In the genomic region with DNA sequence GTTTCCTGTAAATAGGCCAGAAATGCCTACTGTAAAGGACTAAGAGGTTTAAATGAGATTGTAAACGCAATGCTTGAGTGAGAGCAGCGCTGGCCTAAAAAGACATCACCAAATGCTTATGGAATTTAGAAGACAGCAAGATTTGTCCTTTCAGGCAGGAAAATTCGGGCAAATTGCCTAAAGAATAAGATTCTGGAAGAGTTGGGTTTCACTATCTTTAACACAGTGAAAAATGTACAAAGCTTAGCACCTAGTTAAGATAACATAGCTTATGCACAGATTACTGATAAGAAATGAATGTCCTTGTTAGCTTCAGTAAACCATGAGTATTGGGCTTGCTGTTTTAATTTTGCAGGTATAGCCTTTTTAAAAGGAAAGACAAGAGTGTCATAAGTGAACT, we compare ENCODE assay signal across 20 cellular contexts. TPM values are rescaled to one million over a fixed set of nuclear protein-coding genes. Genes with fewer than 3 reads are reported as not detected.
DNase-seq lines count a peak whose midpoint lies in the region; ATAC-seq, FAIRE-seq and TF ChIP-seq lines count a peak whose summit lies in the region.
"Had no signal": no experiment of that assay in that cellular context is flagged by ENCODE, and none has a peak within 500 bp of the region (broad histone marks: within the 10 kb centered on the region; RNA-seq: fewer than 3 reads in every experiment).

No MANE protein-coding gene starts in this region.

- POLR2A ChIA-PET in CD4-positive, alpha-beta T cell (lab: Charles Lee), result no interaction called here
- POLR2A ChIA-PET in GM12878 (lab: Charles Lee), result interaction anchor here (0.9 kb wide), 1 partner anchor 59 kb away, joined by 3 read pairs; the partner anchor contains the start of genes CDC26 and PRPF4

- H3K27me3 Mint-ChIP-seq in CD4-positive, alpha-beta T cell, result no peaks in the 10 kb centered on the region
- no peaks in the 10 kb centered on the region for H3K27me3 Mint-ChIP-seq in mesothelial cell of epicardium (ENCODE audit: low read depth)

- no peak for TF ChIP-seq EP300 in GM12878 (IDR thresholded peaks at IDR 0.05; ENCODE audit: borderline replicate concordance in 1 of 2, control insufficient read depth in 1 of 2, low read depth in 2 of 2, low read length in 2 of 2)

- H3K4me2 ChIP-seq in Loucy (ENCODE audit: low read depth, low read length, poor library complexity, severe bottlenecking) (peak overlapping the region; percentile 41), GM12878 (ENCODE audit: control insufficient read depth, insufficient read depth) (peak overlapping the region; percentile 36; the same call in 1 of the 2 replicates)
- H3K4me2 ChIP-seq: BLaER1 had no signal

- TF ChIP-seq POLR2A in GM12878 (IDR thresholded peaks at IDR 0.05; ENCODE audit: low read depth, low read length), result no peak

- H3K79me2 ChIP-seq in Loucy (ENCODE audit: insufficient read depth, low read length) (peaks cover 72% of the 10 kb centered on the region), GM12878 (ENCODE audit: control insufficient read depth, insufficient read depth, low read length) (peaks cover 66% of the 10 kb centered on the region)

- H3K4me1 ChIP-seq in Loucy (ENCODE audit: insufficient read depth, low read length, poor library complexity, severe bottlenecking) (peaks cover 17% of the 10 kb centered on the region), GM12878 (ENCODE audit: control insufficient read depth, insufficient read depth, low read length) (peaks cover 4% of the 10 kb centered on the region)

- WGBS in GM12878 (ENCODE audit: insufficient coverage, insufficient replicate concordance, low lambda C conversion rate, missing lambda C conversion rate), result 95% methylated on average over 3 of the region's 3 CpGs

- H3K9me2 ChIP-seq in Loucy (replicated peaks; ENCODE audit: low read depth, low read length), result no peaks in the 10 kb centered on the region

- BruUV-seq in GM12878 (replicated peaks; lab: Mats Ljungman, UMichigan), result no TSS peak

- no peak overlapping the region for H3K9ac ChIP-seq in Loucy (ENCODE audit: low read depth, low read length, poor library complexity, severe bottlenecking)
- no peak overlapping the region for H3K9ac ChIP-seq in GM12878 (ENCODE audit: control insufficient read depth, insufficient read depth, low read length)
- H3K9ac ChIP-seq: BLaER1 had no signal

- H2AFZ ChIP-seq in Loucy (ENCODE audit: low read length) (no peak overlapping the region), GM12878 (ENCODE audit: control insufficient read depth, low read depth, low read length) (no peak overlapping the region)

- H3K4me3 Mint-ChIP-seq in CD4-positive, alpha-beta T cell, result peak overlapping the region; percentile 30
- no peak overlapping the region for H3K4me3 Mint-ChIP-seq in mesothelial cell of epicardium
- H3K4me3 Mint-ChIP-seq: CD14-positive monocyte; CD8-positive, alpha-beta T cell; H9 had no signal

- no peak overlapping the region for H3K4me3 ChIP-seq in Loucy (ENCODE audit: low read length, poor library complexity, severe bottlenecking)
- no peak overlapping the region for H3K4me3 ChIP-seq in GM12878
- H3K4me3 ChIP-seq: BLaER1, K562 had no signal

- H3K27ac Mint-ChIP-seq in CD4-positive, alpha-beta T cell, result no peak overlapping the region
- peak overlapping the region; percentile 3 for H3K27ac Mint-ChIP-seq in mesothelial cell of epicardium
- H3K27ac Mint-ChIP-seq: CD8-positive, alpha-beta T cell; H9 had no signal

- SMC1A ChIA-PET in GM12878 (lab: Charles Lee; ENCODE audit: uncharacterized antibody, unreplicated experiment), result interaction anchor here (0.6 kb wide), 1 partner anchor 13 kb away, joined by 3 read pairs; no protein-coding TSS in a partner anchor

- H3K9me3 Mint-ChIP-seq in CD4-positive, alpha-beta T cell, result no peaks in the 10 kb centered on the region
- peaks cover 4% of the 10 kb centered on the region for H3K9me3 Mint-ChIP-seq in mesothelial cell of epicardium
- H3K9me3 Mint-ChIP-seq: CD8-positive, alpha-beta T cell; H9 had no signal

- no peaks in the 10 kb centered on the region for H3K9me3 ChIP-seq in CD4-positive, alpha-beta T cell (ENCODE audit: control insufficient read depth, low read length)
- H3K9me3 ChIP-seq in Loucy (ENCODE audit: insufficient read depth, low read depth, low read length) (no peaks in the 10 kb centered on the region), GM12878 (replicated peaks; ENCODE audit: control insufficient read depth, insufficient read depth, low read length) (peaks cover 3% of the 10 kb centered on the region; the same call in 2 of the 3 replicates)

- RAD21 ChIA-PET in GM12878 (lab: Charles Lee; ENCODE audit: unreplicated experiment), result no interaction called here

- TF ChIP-seq CTCF in CD4-positive, alpha-beta T cell (IDR thresholded peaks at IDR 0.05), result no peak
- TF ChIP-seq CTCF in Loucy (conservative IDR thresholded peaks at IDR 0.05; ENCODE audit: low read length) (no peak), GM12878 (IDR thresholded peaks at IDR 0.05 in 2 of 3, conservative IDR thresholded peaks at IDR 0.05 in 1 of 3; ENCODE audit: control insufficient read depth in 2 of 3, extremely low read depth in 1 of 3, insufficient read depth in 1 of 3, low read depth in 3 of 3, low read length in 3 of 3) (no peak), mesothelial cell of epicardium (IDR thresholded peaks at IDR 0.05; ENCODE audit: unreplicated experiment) (no peak)

- in situ Hi-C loops in GM12878 (cut with MboI), result no loop called here

- DNase-seq in CD4-positive, alpha-beta T cell, result no peak
- DNase-seq in GM12878 (ENCODE audit: low read depth, low spot score) (no peak), mesothelial cell of epicardium (ENCODE audit: low spot score in 2 of 2, unreplicated experiment in 2 of 2) (no peak), superior temporal gyrus (ENCODE audit: extremely low spot score) (no peak), ecto neural progenitor cell (ENCODE audit: low spot score) (no peak), nucleus accumbens (lab: John Stamatoyannopoulos, UW) (no peak)
- DNase-seq in activated CD8-positive, alpha-beta memory T cell treated with anti-CD3 and anti-CD28 coated beads, Interleukin-2, amount 50 U/mL, for 48 hours, result no peak
- DNase-seq: 8988T; CD8-positive, alpha-beta T cell; GOT3; H9; IMR-90 had no signal

- intact Hi-C loops in CD4-positive, alpha-beta T cell (cut with DNase I, micrococcal nuclease), result loop anchor here in 1 of 2 experiments (1.0 kb wide), 1 partner anchor 11 kb away; no protein-coding TSS in a partner anchor
- intact Hi-C loops in GM12878 (cut with micrococcal nuclease; ENCODE audit: unreplicated experiment), result loop anchor here (10.0 kb wide), 1 partner anchor 188 kb away; the partner anchor contains the start of gene ALAD

- TF ChIP-seq RAD21 in GM12878 (IDR thresholded peaks at IDR 0.05; ENCODE audit: insufficient read depth, low read depth, low read length), result no peak

- peaks cover 54% of the 10 kb centered on the region for H3K4me1 Mint-ChIP-seq in CD4-positive, alpha-beta T cell (ENCODE audit: low read depth)
- H3K4me1 Mint-ChIP-seq in mesothelial cell of epicardium, result peaks cover 21% of the 10 kb centered on the region

- H3K36me3 ChIP-seq in Loucy (ENCODE audit: insufficient read depth, low read length) (no peaks in the 10 kb centered on the region), GM12878 (ENCODE audit: control insufficient read depth in 2 of 2, insufficient read depth in 2 of 2, low read length in 1 of 2) (peaks cover 0 to 11% of the 10 kb centered on the region in 2 experiments; a peak in 1 of 4 replicates)

- no peak overlapping the region for H3K27ac ChIP-seq in CD4-positive, alpha-beta T cell (ENCODE audit: low read depth, low read length)
- H3K27ac ChIP-seq in GM12878 (ENCODE audit: control insufficient read depth, insufficient read depth), result no peak overlapping the region
- H3K27ac ChIP-seq: BLaER1 had no signal

- no peaks in the 10 kb centered on the region for H3K27me3 ChIP-seq in CD4-positive, alpha-beta T cell (ENCODE audit: control insufficient read depth, insufficient read depth, low read length)
- H3K27me3 ChIP-seq in Loucy (ENCODE audit: insufficient read depth, low read length, poor library complexity, severe bottlenecking) (no peaks in the 10 kb centered on the region), GM12878 (replicated peaks in 1 of 2; ENCODE audit: control insufficient read depth in 2 of 2, insufficient read depth in 2 of 2, low read length in 1 of 2) (no peaks in the 10 kb centered on the region)
- H3K27me3 ChIP-seq: BLaER1 had no signal

- H3K36me3 Mint-ChIP-seq in CD4-positive, alpha-beta T cell (ENCODE audit: low read depth), result peaks cover 43% of the 10 kb centered on the region
- peaks cover 23% of the 10 kb centered on the region for H3K36me3 Mint-ChIP-seq in mesothelial cell of epicardium

- peaks cover 22% of the 10 kb centered on the region for H4K20me1 ChIP-seq in Loucy (ENCODE audit: insufficient read depth, low read length, poor library complexity, severe bottlenecking)
- H4K20me1 ChIP-seq in GM12878 (ENCODE audit: control insufficient read depth, insufficient read depth), result no peaks in the 10 kb centered on the region

- no peak for FAIRE-seq in GM12878 (lab: Jason Lieb, UNC)
- FAIRE-seq: G401.6, GM12892, GM18507, HTR-8/SVneo, K562 had no signal

- H3F3A ChIP-seq in Loucy (ENCODE audit: low read depth), result no peaks in the 10 kb centered on the region

- no peak for ATAC-seq in CD4-positive, alpha-beta T cell (ENCODE audit: poor library complexity)
- no peak for ATAC-seq in GM12878
- ATAC-seq: CD8-positive, alpha-beta T cell; K562 had no signal

- CTCF ChIA-PET in CD4-positive, alpha-beta T cell (lab: Charles Lee), result no interaction called here
- CTCF ChIA-PET in GM12878 (lab: Yijun Ruan, JAX), result no interaction called here

RNA-seq across cellular contexts. Expression of gene FKBP15, which starts 4.7 kb away (rescaled TPM):
- total RNA-seq in CD4-positive, alpha-beta T cell, result 10 to 100 TPM; 11.9 to 14.2 TPM
- 161 and 163 TPM in 2 replicates for total RNA-seq in GM12878 (2013; cell fraction: nucleolus; rRNA removed)
- 21.7 and 22.8 TPM in 2 replicates for total RNA-seq in GM12878 (2014; rRNA removed)
- 20.1 and 20.4 TPM in 2 replicates for total RNA-seq in GM12878 (2014; rRNA removed; fragmentation: Illumina TruSeq; extraction: Trizol)
- total RNA-seq in GM12878 (2021), result 22.1 and 26.6 TPM in 2 replicates
- 12.8 TPM for polyA plus RNA-seq in GM12878 (2011; ENCODE audit: low read depth)
- 43.0 and 53.4 TPM in 2 replicates for polyA plus RNA-seq in GM12878 (2011; rRNA removed)
- polyA plus RNA-seq in GM12878 (2011; cell fraction: cytosol; rRNA removed), result 35.9 and 58.7 TPM in 2 replicates
- polyA plus RNA-seq in GM12878 (2011; cell fraction: nucleus; rRNA removed), result 91.6 and 119 TPM in 2 replicates
- polyA plus RNA-seq in GM12878 (2012), result 18.6 and 24.1 TPM in 2 replicates
- polyA plus RNA-seq in GM12878 (2014; fragmentation: Illumina TruSeq; extraction: Trizol), result 25.6 and 26.7 TPM in 2 replicates
- polyA plus RNA-seq in GM12878 (2014; fragmentation: Nextera tagmentation; extraction: Ambion mirVana), result 1 to 10 TPM; 5.0 to 8.2 TPM
- 18.8 and 20.5 TPM in 2 replicates for polyA plus RNA-seq in GM12878 (2014; rRNA removed)
- 10 to 100 TPM; 21.1 to 21.3 TPM for polyA plus RNA-seq in GM12878 (2016; fragmentation: Nextera tagmentation; extraction: Ambion mirVana)
- 125 and 127 TPM in 2 replicates for polyA minus RNA-seq in GM12878 (2011; rRNA and poly(A)+ RNA removed)
- 18.7 and 27.8 TPM in 2 replicates for polyA minus RNA-seq in GM12878 (2011; cell fraction: cytosol; rRNA and poly(A)+ RNA removed)
- 80.9 and 100 TPM in 2 replicates for polyA minus RNA-seq in GM12878 (2011; cell fraction: nucleus; rRNA and poly(A)+ RNA removed)
- total RNA-seq in mesothelial cell of epicardium, result 28.2 to 30.0 TPM (median 28.4 TPM) in 3 replicates

RNA-seq across cellular contexts. Expression of gene SLC31A1, which starts 4.9 kb away (rescaled TPM):
- total RNA-seq in CD4-positive, alpha-beta T cell, result 10 to 100 TPM; 12.1 to 12.3 TPM
- total RNA-seq in GM12878 (2013; cell fraction: nucleolus; rRNA removed), result 17.7 and 23.7 TPM in 2 replicates
- total RNA-seq in GM12878 (2014; rRNA removed) (8.9 and 9.4 TPM in 2 replicates), GM12878 (2014; rRNA removed; fragmentation: Illumina TruSeq; extraction: Trizol) (12.4 and 12.6 TPM in 2 replicates), GM12878 (2021) (11.5 and 12.0 TPM in 2 replicates), mesothelial cell of epicardium (22.3 to 23.8 TPM (median 22.6 TPM) in 3 replicates)
- 18.7 TPM for polyA plus RNA-seq in GM12878 (2011; ENCODE audit: low read depth)
- polyA plus RNA-seq in GM12878 (2011; rRNA removed) (16.2 and 17.6 TPM in 2 replicates), GM12878 (2014; fragmentation: Illumina TruSeq; extraction: Trizol) (16.0 and 18.4 TPM in 2 replicates), GM12878 (2014; fragmentation: Nextera tagmentation; extraction: Ambion mirVana) (10 to 100 TPM in 1 of 2 experiments, 1 to 10 TPM in 1; 7.3 to 10.0 TPM), GM12878 (2014; rRNA removed) (10.0 and 10.7 TPM in 2 replicates), GM12878 (2016; fragmentation: Nextera tagmentation; extraction: Ambion mirVana) (10 to 100 TPM in 1 of 2 experiments, 1 to 10 TPM in 1; 9.4 to 11.0 TPM)
- 12.7 and 16.3 TPM in 2 replicates for polyA plus RNA-seq in GM12878 (2011; cell fraction: cytosol; rRNA removed)
- polyA plus RNA-seq in GM12878 (2011; cell fraction: nucleus; rRNA removed), result 2.9 and 3.1 TPM in 2 replicates
- 14.4 and 16.1 TPM in 2 replicates for polyA plus RNA-seq in GM12878 (2012)
- 14.3 and 17.7 TPM in 2 replicates for polyA minus RNA-seq in GM12878 (2011; rRNA and poly(A)+ RNA removed)
- 6.7 and 7.0 TPM in 2 replicates for polyA minus RNA-seq in GM12878 (2011; cell fraction: cytosol; rRNA and poly(A)+ RNA removed)
- 6.3 and 9.3 TPM in 2 replicates for polyA minus RNA-seq in GM12878 (2011; cell fraction: nucleus; rRNA and poly(A)+ RNA removed)

RNA-seq across cellular contexts. Expression of gene CDC26, which starts 59.0 kb away (rescaled TPM):
- 10 to 100 TPM; 15.8 to 18.0 TPM for total RNA-seq in CD4-positive, alpha-beta T cell
- 4.2 and 4.8 TPM in 2 replicates for total RNA-seq in GM12878 (2013; cell fraction: nucleolus; rRNA removed)
- total RNA-seq in GM12878 (2014; rRNA removed) (32.1 and 33.7 TPM in 2 replicates), GM12878 (2014; rRNA removed; fragmentation: Illumina TruSeq; extraction: Trizol) (55.1 and 56.9 TPM in 2 replicates), GM12878 (2021) (28.2 and 28.9 TPM in 2 replicates), mesothelial cell of epicardium (25.3 to 27.7 TPM (median 27.0 TPM) in 3 replicates)
- 60.0 TPM for polyA plus RNA-seq in GM12878 (2011; ENCODE audit: low read depth)
- polyA plus RNA-seq in GM12878 (2011; rRNA removed) (46.2 and 60.9 TPM in 2 replicates), GM12878 (2014; fragmentation: Illumina TruSeq; extraction: Trizol) (66.1 and 81.1 TPM in 2 replicates), GM12878 (2014; fragmentation: Nextera tagmentation; extraction: Ambion mirVana) (100 to 1,000 TPM; 140 to 156 TPM), GM12878 (2014; rRNA removed) (33.2 and 44.8 TPM in 2 replicates), GM12878 (2016; fragmentation: Nextera tagmentation; extraction: Ambion mirVana) (100 to 1,000 TPM in 1 of 2 experiments, 10 to 100 TPM in 1; 97.4 to 102 TPM)
- 15.8 and 23.8 TPM in 2 replicates for polyA plus RNA-seq in GM12878 (2011; cell fraction: cytosol; rRNA removed)
- 14.3 and 18.4 TPM in 2 replicates for polyA plus RNA-seq in GM12878 (2011; cell fraction: nucleus; rRNA removed)
- 42.9 and 50.7 TPM in 2 replicates for polyA plus RNA-seq in GM12878 (2012)
- polyA minus RNA-seq in GM12878 (2011; rRNA and poly(A)+ RNA removed), result 8.3 and 8.5 TPM in 2 replicates
- polyA minus RNA-seq in GM12878 (2011; cell fraction: cytosol; rRNA and poly(A)+ RNA removed), result 2.1 and 6.3 TPM in 2 replicates
- 2.8 and 3.4 TPM in 2 replicates for polyA minus RNA-seq in GM12878 (2011; cell fraction: nucleus; rRNA and poly(A)+ RNA removed)

RNA-seq across cellular contexts. Expression of gene PRPF4, which starts 59.1 kb away (rescaled TPM):
- total RNA-seq in CD4-positive, alpha-beta T cell, result 10 to 100 TPM; 23.4 to 25.5 TPM
- 27.6 and 28.1 TPM in 2 replicates for total RNA-seq in GM12878 (2013; cell fraction: nucleolus; rRNA removed)
- 39.5 and 43.3 TPM in 2 replicates for total RNA-seq in GM12878 (2014; rRNA removed)
- total RNA-seq in GM12878 (2014; rRNA removed; fragmentation: Illumina TruSeq; extraction: Trizol), result 38.4 and 39.0 TPM in 2 replicates
- total RNA-seq in GM12878 (2021), result 28.6 and 31.7 TPM in 2 replicates
- 20.0 TPM for polyA plus RNA-seq in GM12878 (2011; ENCODE audit: low read depth)
- 18.0 and 28.4 TPM in 2 replicates for polyA plus RNA-seq in GM12878 (2011; rRNA removed)
- polyA plus RNA-seq in GM12878 (2011; cell fraction: cytosol; rRNA removed), result 24.1 and 29.7 TPM in 2 replicates
- 12.8 and 19.8 TPM in 2 replicates for polyA plus RNA-seq in GM12878 (2011; cell fraction: nucleus; rRNA removed)
- 22.1 and 25.5 TPM in 2 replicates for polyA plus RNA-seq in GM12878 (2012)
- polyA plus RNA-seq in GM12878 (2014; fragmentation: Illumina TruSeq; extraction: Trizol), result 43.5 and 49.9 TPM in 2 replicates
- 10 to 100 TPM; 23.0 to 43.5 TPM for polyA plus RNA-seq in GM12878 (2014; fragmentation: Nextera tagmentation; extraction: Ambion mirVana)
- 26.3 and 31.2 TPM in 2 replicates for polyA plus RNA-seq in GM12878 (2014; rRNA removed)
- polyA plus RNA-seq in GM12878 (2016; fragmentation: Nextera tagmentation; extraction: Ambion mirVana), result 10 to 100 TPM; 46.7 to 48.1 TPM
- polyA minus RNA-seq in GM12878 (2011; rRNA and poly(A)+ RNA removed), result 16.4 and 19.3 TPM in 2 replicates
- 6.5 and 11.5 TPM in 2 replicates for polyA minus RNA-seq in GM12878 (2011; cell fraction: cytosol; rRNA and poly(A)+ RNA removed)
- polyA minus RNA-seq in GM12878 (2011; cell fraction: nucleus; rRNA and poly(A)+ RNA removed), result 5.1 and 10.2 TPM in 2 replicates
- 27.8 to 29.4 TPM (median 29.2 TPM) in 3 replicates for total RNA-seq in mesothelial cell of epicardium
